ENCODE assay signal across 1 cellular context in the genomic region with DNA sequence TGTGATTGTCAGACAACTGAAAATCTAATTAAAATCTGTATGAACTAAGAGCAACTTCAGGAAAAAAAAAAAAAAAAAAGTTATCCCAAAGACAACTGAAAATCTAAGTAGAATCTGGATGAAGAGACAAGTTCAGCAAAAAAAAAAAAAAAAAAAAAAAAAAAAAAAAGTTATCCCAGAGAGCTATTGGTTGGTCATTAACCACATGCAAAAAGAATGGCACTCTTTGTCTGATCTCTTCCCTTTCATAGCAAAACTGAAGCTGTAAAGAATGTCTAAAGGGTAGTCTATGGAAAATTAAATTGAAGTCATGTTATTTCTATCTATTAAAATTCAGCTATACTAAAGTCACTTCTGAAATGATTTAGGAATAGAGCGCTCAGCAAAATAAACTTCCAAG.
TF ChIP-seq lines count a peak whose summit lies in the region.

No MANE protein-coding gene starts in this region.

TF ChIP-seq in K562, 482 proteins besides CTCF, POLR2A, EP300 and RAD21:
- TF ChIP-seq NCOA2 (IDR thresholded peaks at IDR 0.05; ENCODE audit: partially characterized antibody in 2 of 2) (no peak), ZNF316 (IDR thresholded peaks at IDR 0.05) (0 out of 2 replicates have a peak, but pooled peaks have one; percentile 2)
TF ChIP-seq in K562: peak in this region for 1.
